ENCODE assay signal across 14 cellular contexts in the genomic region with DNA sequence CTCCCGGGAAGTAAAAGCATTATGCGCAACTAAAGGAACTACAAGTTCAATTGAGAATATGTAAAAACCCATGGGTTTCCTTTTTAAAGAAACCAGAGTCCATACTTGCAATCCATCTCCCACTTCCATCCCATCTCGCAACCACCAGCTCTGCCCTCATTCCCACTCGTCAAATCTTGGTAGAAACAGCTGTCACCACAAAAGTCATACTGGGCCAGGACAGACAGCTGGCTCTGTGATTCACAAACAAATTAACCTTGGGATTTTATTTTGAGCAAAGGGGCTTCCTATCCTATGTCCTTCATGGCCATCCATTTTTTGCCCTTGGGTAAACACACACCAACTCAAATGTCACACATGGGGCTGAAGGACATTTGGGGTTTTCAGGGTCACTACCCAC.
DNase-seq lines count a peak whose midpoint lies in the region; ATAC-seq lines count a peak whose summit lies in the region.
"Had no signal": no experiment of that assay in that cellular context is flagged by ENCODE, and none has a peak within 500 bp of the region (broad histone marks: within the 10 kb centered on the region; RNA-seq: fewer than 3 reads in every experiment).

No MANE protein-coding gene starts in this region.

- DNase-seq in NCI-H146 (lab: John Stamatoyannopoulos, UW) (peak; percentile 32), NCI-H146 treated with DMSO at 0.1 percent for 48 hours (lab: John Stamatoyannopoulos, UW; ENCODE audit: unreplicated experiment) (no peak), HCEC 1CT (peak; percentile 13), SHP77 (lab: John Stamatoyannopoulos, UW) (peak; percentile 85 to 88), myocyte (ENCODE audit: low read depth) (peak; percentile 95), epidermal melanocyte (ENCODE audit: insufficient read length, low spot score) (no peak), left ventricle myocardium superior (no peak), DMS153 (lab: John Stamatoyannopoulos, UW) (no peak)
- DNase-seq: activated B cell treated with CpG ODN at 0.5 μM for 24 hours; aorta; CD8-positive, alpha-beta memory T cell; central memory CD4-positive, alpha-beta T cell; stimulated activated CD4-positive, alpha-beta T cell treated with anti-CD3 and anti-CD28 coated beads, Interleukin-2, amount 100 ng/mL, for 48 hours had no signal

- intact Hi-C loops in left ventricle myocardium superior (cut with micrococcal nuclease), result no loop called here

- ATAC-seq in left ventricle myocardium superior, result no peak
- ATAC-seq: stimulated activated effector memory CD8-positive, alpha-beta T cell treated with anti-CD3 and anti-CD28 coated beads, Interleukin-12 subunit alpha, Interleukin-12 subunit beta, amount 100 ng/mL, for 72 hours had no signal

Comparison
In these comparisons a context has a peak if more than half of its experiments do, and no peak if none do; other contexts are left out.
1. DNase-seq: peak in NCI-H146 (single experiment), HCEC 1CT (single experiment), SHP77 (2 of 2) and myocyte (single experiment); none in NCI-H146 treated with DMSO at 0.1 percent for 48 hours (single experiment), epidermal melanocyte (single experiment), left ventricle myocardium superior (single experiment) and DMS153 (single experiment).